Comparison of ENCODE assay signal across 34 cellular contexts in the genomic region with DNA sequence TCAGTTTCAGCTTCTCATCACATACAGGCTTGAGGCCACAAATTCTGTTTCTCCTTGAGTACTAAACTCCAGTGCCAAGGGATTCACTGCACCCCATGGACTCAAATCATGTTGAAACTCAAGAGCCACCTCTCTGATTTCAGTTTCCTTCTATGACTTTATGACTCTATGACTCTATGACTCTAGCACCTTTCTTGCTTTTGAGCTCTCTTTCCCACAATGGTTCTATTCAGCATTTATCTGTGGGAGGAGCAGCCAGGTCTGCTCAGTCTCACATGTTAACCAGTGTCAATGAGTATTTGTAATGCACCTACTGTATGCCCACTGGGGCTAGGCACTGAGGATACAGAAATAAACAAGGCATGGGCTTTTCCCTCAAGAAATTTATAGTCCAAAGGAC. TPM values are rescaled to one million over a fixed set of nuclear protein-coding genes. Genes with fewer than 3 reads are reported as not detected.
"Had no signal": no experiment of that assay in that cellular context is flagged by ENCODE, and none has a peak within 500 bp of the region (broad histone marks: within the 10 kb centered on the region; RNA-seq: fewer than 3 reads in every experiment).

No MANE protein-coding gene starts in this region.

- H3K9me3 ChIP-seq: adrenal gland, body of pancreas, colonic mucosa, heart right ventricle, left ventricle myocardium inferior, neutrophil, right lobe of liver, vagina had no signal

- H3K27ac ChIP-seq: adrenal gland, body of pancreas, cardiac muscle cell, colonic mucosa, heart right ventricle, left ventricle myocardium inferior, neutrophil, right lobe of liver, vagina, VCaP had no signal

- H3K4me1 ChIP-seq: adrenal gland, body of pancreas, colonic mucosa, heart right ventricle, left ventricle myocardium inferior, vagina had no signal

- H3K4me3 ChIP-seq: adrenal gland, body of pancreas, cardiac muscle cell, colonic mucosa, heart right ventricle, left ventricle myocardium inferior, lung, right lobe of liver, vagina had no signal

- H3K36me3 ChIP-seq: adrenal gland, cardiac muscle cell, colonic mucosa, heart right ventricle, left ventricle myocardium inferior, neutrophil, right lobe of liver, vagina had no signal

- ATAC-seq: body of pancreas, heart right ventricle, right lobe of liver had no signal

- DNase-seq: activated CD4-positive, alpha-beta memory T cell treated with anti-CD3 and anti-CD28 coated beads for 36 hours; activated CD4-positive, alpha-beta T cell treated with anti-CD3 and anti-CD28 coated beads for 48 hours; activated CD8-positive, alpha-beta memory T cell treated with anti-CD3 and anti-CD28 coated beads, Interleukin-2, amount 50 U/mL, for 4 hours; activated T-cell treated with anti-CD3 and anti-CD28 coated beads, Interleukin-2, amount 50 U/mL, for 1 hour; adrenal gland; aorta; body of pancreas; cerebellar nuclear complex; colonic mucosa; effector memory CD4-positive, alpha-beta T cell; heart right ventricle; kidney glomerular epithelial cell; left ventricle myocardium inferior; nephron progenitor cell; right lobe of liver; stimulated activated CD4-positive, alpha-beta T cell treated with anti-CD3 and anti-CD28 coated beads, Interleukin-12 subunit alpha, Interleukin-12 subunit beta, amount 100 ng/mL, for 4 hours; stimulated activated CD4-positive, alpha-beta T cell treated with anti-CD3 and anti-CD28 coated beads, Interleukin-4, amount 100 ng/mL, for 1 hour; SW 1271; T-helper 9 cell had no signal

- FAIRE-seq: TTC549 had no signal

- H3K27me3 ChIP-seq: adrenal gland, body of pancreas, cardiac muscle cell, colonic mucosa, heart right ventricle, neutrophil, right lobe of liver, vagina had no signal

RNA-seq across cellular contexts. Expression of a gene that starts 14.6 kb away (rescaled TPM):
- total RNA-seq: activated CD4-positive, alpha-beta memory T cell treated with anti-CD3 and anti-CD28 coated beads for 36 hours; activated CD8-positive, alpha-beta memory T cell treated with anti-CD3 and anti-CD28 coated beads for 36 hours; activated naive CD4-positive, alpha-beta T cell treated with anti-CD3 and anti-CD28 coated beads, Interleukin-2, amount 50 U/mL, for 72 hours; activated T-helper 2 cell treated with anti-CD3 and anti-CD28 coated beads, Interferon-gamma antibody, Interleukin-2, Interleukin-4, amounts not matched to agents 10 μg/mL and 5 μg/mL and 100 μg/mL, durations not matched to agents 14 hours and 24 hours and 36 hours; adrenal gland; body of pancreas; cardiac muscle cell; colonic mucosa; dermis microvascular lymphatic vessel endothelial cell; fibroblast of lung; heart right ventricle; left ventricle myocardium inferior; lung; mesenteric fat pad; osteocyte; right lobe of liver; skeletal muscle tissue; subcutaneous adipose tissue; vagina had no signal
- polyA plus RNA-seq: adrenal gland, cardiac muscle cell, fibroblast of lung, heart right ventricle, lung had no signal
